In the genomic region with DNA sequence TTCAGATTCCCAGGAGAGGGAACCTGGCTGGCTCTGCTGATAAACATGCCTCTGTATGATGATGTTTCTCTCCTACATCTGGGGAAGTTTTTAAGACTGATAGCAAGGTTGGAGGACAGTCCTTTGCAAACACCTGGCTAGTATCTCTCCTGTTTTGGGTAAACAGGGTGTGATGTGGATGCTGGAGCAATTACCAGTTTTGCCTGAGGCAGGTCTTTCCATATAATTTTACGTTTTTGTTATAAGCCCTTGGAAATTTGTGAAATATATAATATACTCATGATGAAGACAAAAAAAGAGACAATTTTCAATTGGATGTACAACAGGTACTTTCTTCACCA, we compare ENCODE assay signal across 17 cellular contexts.
DNase-seq lines count a peak whose midpoint lies in the region; ATAC-seq, FAIRE-seq and TF ChIP-seq lines count a peak whose summit lies in the region.
"Had no signal": no experiment of that assay in that cellular context is flagged by ENCODE, and none has a peak within 500 bp of the region (broad histone marks: within the 10 kb centered on the region; RNA-seq: fewer than 3 reads in every experiment).

No MANE protein-coding gene starts in this region.

- DNase-seq in GM12878 (ENCODE audit: low read depth, low spot score) (no peak), HFFc6 (no peak), DMS153 (lab: John Stamatoyannopoulos, UW) (no peak), EL (no peak)
- DNase-seq: activated CD4-positive, alpha-beta T cell treated with anti-CD3 and anti-CD28 coated beads, Interleukin-2, amount 10 ng/mL, durations not matched to agents 7 days and 5 days; activated T-cell treated with anti-CD3 and anti-CD28 coated beads, Interleukin-2, amount 50 U/mL, for 48 hours; amygdala; mucosa of descending colon; NCI-H2081; stomach had no signal

- 0% methylated on average over 1 of the region's 1 CpG for WGBS in GM12878 (ENCODE audit: insufficient coverage, insufficient replicate concordance, low lambda C conversion rate, missing lambda C conversion rate)

- ATAC-seq in GM19025 (IDR thresholded peaks at IDR 0.05; ENCODE audit: low read depth, unreplicated experiment) (peak; percentile 33), GM21576 (IDR thresholded peaks at IDR 0.05; ENCODE audit: unreplicated experiment) (peak; percentile 37), HG03045 (IDR thresholded peaks at IDR 0.05; ENCODE audit: unreplicated experiment) (peak; percentile 30), GM12878 (peak; percentile 37)
- ATAC-seq: mucosa of descending colon had no signal

- FAIRE-seq in GM12878 (lab: Jason Lieb, UNC) = no peak
- FAIRE-seq: H54, islet of Langerhans had no signal

- no peak for TF ChIP-seq EP300 in GM12878 (IDR thresholded peaks at IDR 0.05; ENCODE audit: borderline replicate concordance in 1 of 2, control insufficient read depth in 1 of 2, low read depth in 2 of 2, low read length in 2 of 2)

- H3K36me3 Mint-ChIP-seq in HFFc6 (ENCODE audit: low read depth) = no peaks in the 10 kb centered on the region

- no peak for TF ChIP-seq POLR2A in GM12878 (IDR thresholded peaks at IDR 0.05; ENCODE audit: low read depth, low read length)

- H3K79me2 ChIP-seq in GM12878 (ENCODE audit: control insufficient read depth, insufficient read depth, low read length) = no peaks in the 10 kb centered on the region

- peak overlapping the region; percentile 64 for H3K27ac ChIP-seq in GM12878 (ENCODE audit: control insufficient read depth, insufficient read depth)
- H3K27ac ChIP-seq: C4-2B, epithelial cell of prostate, stomach had no signal

- H3K27me3 ChIP-seq in GM12878 (replicated peaks in 1 of 2; ENCODE audit: control insufficient read depth in 2 of 2, insufficient read depth in 2 of 2, low read length in 1 of 2) = no peaks in the 10 kb centered on the region
- H3K27me3 ChIP-seq: stomach had no signal

- H3K4me3 Mint-ChIP-seq in HFFc6 = no peak overlapping the region
- H3K4me3 Mint-ChIP-seq: activated CD4-positive, alpha-beta T cell treated with anti-CD3 and anti-CD28 coated beads, Interleukin-2, amount 10 ng/mL, durations not matched to agents 7 days and 5 days had no signal

- no peaks in the 10 kb centered on the region; the same call in 2 of the 3 replicates for H3K9me3 ChIP-seq in GM12878 (replicated peaks; ENCODE audit: control insufficient read depth, insufficient read depth, low read length)
- H3K9me3 ChIP-seq: mucosa of descending colon had no signal

- RAD21 ChIA-PET in GM12878 (lab: Charles Lee; ENCODE audit: unreplicated experiment) = interaction anchor here (0.7 to 4.4 kb wide), 15 partner anchors 13 to 599 kb away, joined by 3 to 19 read pairs (median 3); partner anchors contain the start of gene ADAM22

- CTCF ChIA-PET in GM12878 (lab: Yijun Ruan, JAX) = interaction anchor here (0.7 to 2.7 kb wide), 10 partner anchors 11 to 247 kb away, joined by 3 to 9 read pairs (median 6); partner anchors contain the start of gene ADAM22

- intact Hi-C loops in GM12878 (cut with micrococcal nuclease; ENCODE audit: unreplicated experiment) = no loop called here

- peak overlapping the region; percentile 77 for H2AFZ ChIP-seq in GM12878 (ENCODE audit: control insufficient read depth, low read depth, low read length)

- H4K20me1 ChIP-seq in GM12878 (ENCODE audit: control insufficient read depth, insufficient read depth) = no peaks in the 10 kb centered on the region

- H3K9me3 Mint-ChIP-seq in HFFc6 = peaks cover 14% of the 10 kb centered on the region
- H3K9me3 Mint-ChIP-seq: activated CD4-positive, alpha-beta T cell treated with anti-CD3 and anti-CD28 coated beads, Interleukin-2, amount 10 ng/mL, durations not matched to agents 7 days and 5 days had no signal

- in situ Hi-C loops in GM12878 (cut with MboI) = no loop called here

- H3K27me3 Mint-ChIP-seq in HFFc6 (ENCODE audit: insufficient read depth) = no peaks in the 10 kb centered on the region; the same call in 1 of the 2 replicates
- H3K27me3 Mint-ChIP-seq: activated CD4-positive, alpha-beta T cell treated with anti-CD3 and anti-CD28 coated beads, Interleukin-2, amount 10 ng/mL, durations not matched to agents 7 days and 5 days had no signal

- no TSS peak for BruUV-seq in GM12878 (replicated peaks; lab: Mats Ljungman, UMichigan)

- H3K4me3 ChIP-seq in GM12878 = peak overlapping the region; percentile 22; the same call in 1 of the 2 replicates
- H3K4me3 ChIP-seq: mucosa of descending colon, stomach had no signal

- H3K36me3 ChIP-seq in GM12878 (ENCODE audit: control insufficient read depth in 2 of 2, insufficient read depth in 2 of 2, low read length in 1 of 2) = no peaks in the 10 kb centered on the region
- H3K36me3 ChIP-seq: stomach had no signal

- no peak overlapping the region for H3K27ac Mint-ChIP-seq in HFFc6
- H3K27ac Mint-ChIP-seq: activated CD4-positive, alpha-beta T cell treated with anti-CD3 and anti-CD28 coated beads, Interleukin-2, amount 10 ng/mL, durations not matched to agents 7 days and 5 days had no signal

- H3K4me1 Mint-ChIP-seq in HFFc6 (ENCODE audit: low read depth) = no peaks in the 10 kb centered on the region

- peaks cover 6% of the 10 kb centered on the region; the same call in 1 of the 2 replicates for H3K4me1 ChIP-seq in GM12878 (ENCODE audit: control insufficient read depth, insufficient read depth, low read length)
- H3K4me1 ChIP-seq: stomach had no signal

- peak overlapping the region; percentile 18; the same call in 1 of the 2 replicates for H3K9ac ChIP-seq in GM12878 (ENCODE audit: control insufficient read depth, insufficient read depth, low read length)

- SMC1A ChIA-PET in GM12878 (lab: Charles Lee; ENCODE audit: uncharacterized antibody, unreplicated experiment) = interaction anchor here (0.9 to 4.5 kb wide), 20 partner anchors 8 to 146 kb away, joined by 3 to 20 read pairs (median 6); partner anchors contain the start of gene ADAM22

- no peak for TF ChIP-seq CTCF in GM12878 (IDR thresholded peaks at IDR 0.05 in 2 of 3, conservative IDR thresholded peaks at IDR 0.05 in 1 of 3; ENCODE audit: control insufficient read depth in 2 of 3, extremely low read depth in 1 of 3, insufficient read depth in 1 of 3, low read depth in 3 of 3, low read length in 3 of 3)
- TF ChIP-seq CTCF in HFFc6 (IDR thresholded peaks at IDR 0.05) = no peak

- H3K4me2 ChIP-seq in GM12878 (ENCODE audit: control insufficient read depth, insufficient read depth) = peak overlapping the region; percentile 81

- POLR2A ChIA-PET in GM12878 (lab: Charles Lee) = interaction anchor here (0.6 to 1.8 kb wide), 7 partner anchors 16 to 145 kb away, joined by 3 to 8 read pairs (median 3); partner anchors contain the start of gene ADAM22

- no peak for TF ChIP-seq RAD21 in GM12878 (IDR thresholded peaks at IDR 0.05; ENCODE audit: insufficient read depth, low read depth, low read length)

TF ChIP-seq in GM12878, 131 proteins besides CTCF, POLR2A, EP300 and RAD21:
- TF ChIP-seq GABPA (IDR thresholded peaks at IDR 0.05; ENCODE audit: low read depth) = no peak
- TF ChIP-seq ZNF24 (IDR thresholded peaks at IDR 0.05) = no peak
- TF ChIP-seq ZNF384 (IDR thresholded peaks at IDR 0.05; ENCODE audit: borderline replicate concordance, low read depth, low read length) = 0 out of 2 replicates have a peak, but pooled peaks have one; percentile 22
